In genomic region chr2:207338220-207338607, GRCh38 we compare ENCODE assay signal across 13 cellular contexts.
A peak's percentile ranks its signal among the peaks of the same experiment; 100 is the strongest.
DNase-seq lines count a peak whose midpoint lies in the region; ATAC-seq and TF ChIP-seq lines count a peak whose summit lies in the region.
"Had no signal": no experiment of that assay in that cellular context is flagged by ENCODE, and none has a peak within 500 bp of the region (broad histone marks: within the 10 kb centered on the region; RNA-seq: fewer than 3 reads in every experiment).

No MANE protein-coding gene starts in this region.

- H3K36me3 Mint-ChIP-seq in CD4-positive, alpha-beta memory T cell = no peaks in the 10 kb centered on the region
- H3K36me3 Mint-ChIP-seq in T-helper 2 cell treated with Interferon-gamma antibody and Interleukin-4, amounts not matched to agents 5 μg/mL and 100 μg/mL, for 36 hours (ENCODE audit: low read depth) = no peaks in the 10 kb centered on the region

- CTCF ChIA-PET in CD4-positive, alpha-beta memory T cell (lab: Charles Lee; ENCODE audit: partially characterized antibody) = interaction anchor here (1.2 to 1.7 kb wide), 2 partner anchors 15 to 292 kb away, joined by 3 to 5 read pairs; no protein-coding TSS in a partner anchor

- no peak for TF ChIP-seq CTCF in right atrium auricular region (IDR thresholded peaks at IDR 0.05)

- peak overlapping the region in 5 of 8 donors; percentile 54 to 84 (median 76) for H3K4me3 Mint-ChIP-seq in CD4-positive, alpha-beta memory T cell
- H3K4me3 Mint-ChIP-seq in T-helper 2 cell treated with Interferon-gamma antibody and Interleukin-4, amounts not matched to agents 5 μg/mL and 100 μg/mL, for 36 hours = peak overlapping the region; percentile 58
- H3K4me3 Mint-ChIP-seq: nephron had no signal

- H3K4me1 Mint-ChIP-seq in CD4-positive, alpha-beta memory T cell = peaks cover 27 to 40% (median 31%) of the 10 kb centered on the region in 4 donors
- H3K4me1 Mint-ChIP-seq in T-helper 2 cell treated with Interferon-gamma antibody and Interleukin-4, amounts not matched to agents 5 μg/mL and 100 μg/mL, for 36 hours (ENCODE audit: low read depth) = peaks cover 45% of the 10 kb centered on the region

- intact Hi-C loops in CD4-positive, alpha-beta memory T cell (cut with micrococcal nuclease) = loop anchor here (10.0 kb wide), 2 partner anchors 173 to 353 kb away; partner anchors contain the start of gene KLF7

- H3K27me3 ChIP-seq in CD4-positive, alpha-beta memory T cell (ENCODE audit: insufficient read depth, low read length) = no peaks in the 10 kb centered on the region
- H3K27me3 ChIP-seq in right atrium auricular region = no peaks in the 10 kb centered on the region
- H3K27me3 ChIP-seq: left lung had no signal

- no peak overlapping the region for H3K4me3 ChIP-seq in CD4-positive, alpha-beta memory T cell (ENCODE audit: low read length in 2 of 2)
- no peak overlapping the region for H3K4me3 ChIP-seq in right atrium auricular region
- H3K4me3 ChIP-seq: left lung had no signal

- peaks cover 31% of the 10 kb centered on the region for H3K4me1 ChIP-seq in CD4-positive, alpha-beta memory T cell (ENCODE audit: insufficient read depth, low read length)
- H3K4me1 ChIP-seq in right atrium auricular region = peaks cover 0 to 44% of the 10 kb centered on the region in 2 donors

- H3K27ac ChIP-seq in CD4-positive, alpha-beta memory T cell (ENCODE audit: low read depth, low read length) = no peak overlapping the region
- peak overlapping the region; percentile 73 to 94 for H3K27ac ChIP-seq in right atrium auricular region
- H3K27ac ChIP-seq: C4-2B had no signal

- no peaks in the 10 kb centered on the region for H3K9me3 Mint-ChIP-seq in CD4-positive, alpha-beta memory T cell
- no peaks in the 10 kb centered on the region for H3K9me3 Mint-ChIP-seq in T-helper 2 cell treated with Interferon-gamma antibody and Interleukin-4, amounts not matched to agents 5 μg/mL and 100 μg/mL, for 36 hours
- H3K9me3 Mint-ChIP-seq: nephron had no signal

- DNase-seq in CD1c-positive myeloid dendritic cell (ENCODE audit: extremely low spot score) = peak; percentile 48
- no peak for DNase-seq in CD4-positive, alpha-beta memory T cell
- DNase-seq in T-helper 2 cell treated with Interferon-gamma antibody and Interleukin-4, amounts not matched to agents 5 μg/mL and 100 μg/mL, for 36 hours (ENCODE audit: low spot score) = no peak
- no peak for DNase-seq in right atrium auricular region (ENCODE audit: low spot score)
- no peak for DNase-seq in GM19240 (ENCODE audit: insufficient read length, low spot score)
- no peak for DNase-seq in islet precursor cell
- no peak for DNase-seq in mucosa of gallbladder (ENCODE audit: low spot score)
- DNase-seq: left lung; NCI-H510A; stimulated activated naive CD4-positive, alpha-beta T cell had no signal

- no peaks in the 10 kb centered on the region for H3K9me3 ChIP-seq in CD4-positive, alpha-beta memory T cell (ENCODE audit: control insufficient read depth in 1 of 2, low read length in 2 of 2)
- H3K9me3 ChIP-seq in right atrium auricular region = no peaks in the 10 kb centered on the region
- H3K9me3 ChIP-seq: left lung had no signal

- peak overlapping the region in 3 of 7 donors; percentile 40 to 67 (median 43) for H3K27ac Mint-ChIP-seq in CD4-positive, alpha-beta memory T cell
- peak overlapping the region; percentile 91 for H3K27ac Mint-ChIP-seq in T-helper 2 cell treated with Interferon-gamma antibody and Interleukin-4, amounts not matched to agents 5 μg/mL and 100 μg/mL, for 36 hours
- H3K27ac Mint-ChIP-seq: nephron had no signal

- no peak for ATAC-seq in GM21367 (IDR thresholded peaks at IDR 0.05; ENCODE audit: unreplicated experiment)

- no peaks in the 10 kb centered on the region for H3K36me3 ChIP-seq in CD4-positive, alpha-beta memory T cell (ENCODE audit: insufficient read depth, low read length)
- H3K36me3 ChIP-seq in right atrium auricular region = no peaks in the 10 kb centered on the region
- H3K36me3 ChIP-seq: left lung had no signal

- POLR2A ChIA-PET in CD4-positive, alpha-beta memory T cell (lab: Charles Lee; ENCODE audit: partially characterized antibody) = interaction anchor here (0.6 to 1.0 kb wide), 3 partner anchors 9 to 210 kb away, joined by 3 to 5 read pairs (median 3); partner anchors contain the start of gene KLF7

- peaks cover 0 to 1% of the 10 kb centered on the region in 2 donors for H3K27me3 Mint-ChIP-seq in CD4-positive, alpha-beta memory T cell
- H3K27me3 Mint-ChIP-seq in T-helper 2 cell treated with Interferon-gamma antibody and Interleukin-4, amounts not matched to agents 5 μg/mL and 100 μg/mL, for 36 hours (ENCODE audit: low read depth) = no peaks in the 10 kb centered on the region
